ENCODE assay signal across 10 cellular contexts in genomic region chr7:134368851-134369533, GRCh38. TPM values are rescaled to one million over a fixed set of nuclear protein-coding genes. Genes with fewer than 3 reads are reported as not detected.
A peak's percentile ranks its signal among the peaks of the same experiment; 100 is the strongest.
DNase-seq lines count a peak whose midpoint lies in the region; ATAC-seq and TF ChIP-seq lines count a peak whose summit lies in the region.
"Had no signal": no experiment of that assay in that cellular context is flagged by ENCODE, and none has a peak within 500 bp of the region (broad histone marks: within the 10 kb centered on the region; RNA-seq: fewer than 3 reads in every experiment).

No MANE protein-coding gene starts in this region.

- H3K36me3 Mint-ChIP-seq in stimulated activated naive B cell treated with anti-CD40 and anti-IgM and Interleukin-4, amounts not matched to agents 10 μg/mL and 1 μg/mL and 100 μg/mL, for 72 hours: no peaks in the 10 kb centered on the region

- no peak overlapping the region for H3K4ac ChIP-seq in neuronal stem cell (ENCODE audit: low read length)

- H3K4me3 ChIP-seq in esophagus squamous epithelium: no peak overlapping the region
- H3K4me3 ChIP-seq in osteoblast (ENCODE audit: insufficient read depth, low read length): no peak overlapping the region
- no peak overlapping the region for H3K4me3 ChIP-seq in neuronal stem cell (ENCODE audit: low read length in 2 of 2)

- H3K9me3 Mint-ChIP-seq in stimulated activated naive B cell treated with anti-CD40 and anti-IgM and Interleukin-4, amounts not matched to agents 10 μg/mL and 1 μg/mL and 100 μg/mL, for 72 hours: no peaks in the 10 kb centered on the region
- H3K9me3 Mint-ChIP-seq: neural crest cell had no signal

- no peaks in the 10 kb centered on the region for H3K9me3 ChIP-seq in esophagus squamous epithelium
- H3K9me3 ChIP-seq in osteoblast (ENCODE audit: low read depth, low read length): no peaks in the 10 kb centered on the region
- H3K9me3 ChIP-seq in neuronal stem cell (replicated peaks in 1 of 2; ENCODE audit: control insufficient read depth in 2 of 2, insufficient read depth in 1 of 2, low read depth in 1 of 2, low read length in 2 of 2): no peaks in the 10 kb centered on the region

- H4K91ac ChIP-seq in neuronal stem cell (ENCODE audit: low read depth, low read length, poor library complexity): no peak overlapping the region

- H3K79me1 ChIP-seq in neuronal stem cell (ENCODE audit: low read depth, low read length): no peaks in the 10 kb centered on the region

- no peaks in the 10 kb centered on the region for H3K27me3 ChIP-seq in esophagus squamous epithelium
- no peaks in the 10 kb centered on the region for H3K27me3 ChIP-seq in osteoblast (ENCODE audit: insufficient read depth, low read length)
- peaks cover 0 to 7% (median 0%) of the 10 kb centered on the region in 3 experiments for H3K27me3 ChIP-seq in neuronal stem cell (ENCODE audit: control insufficient read depth in 3 of 3, insufficient read depth in 3 of 3, low read depth in 1 of 3, low read length in 3 of 3)

- H3K18ac ChIP-seq in neuronal stem cell (ENCODE audit: low read length): no peak overlapping the region

- no peak overlapping the region for H3K23ac ChIP-seq in neuronal stem cell (ENCODE audit: low read depth, low read length, poor library complexity)

- no peak for TF ChIP-seq CTCF in esophagus squamous epithelium (IDR thresholded peaks at IDR 0.05)
- TF ChIP-seq CTCF in osteoblast (IDR thresholded peaks at IDR 0.05; ENCODE audit: extremely low read depth, low read depth, low read length): no peak

- 17 to 18% methylated on average over 2 of the region's 2 CpGs for WGBS in esophagus squamous epithelium, 2 donors
- WGBS in neuronal stem cell (ENCODE audit: extremely low coverage in 2 of 2, insufficient read length in 2 of 2, insufficient replicate concordance in 1 of 2), 2 donors: no CpG with 5 or more reads among the region's 2 CpGs

- intact Hi-C loops in esophagus squamous epithelium (cut with DNase I): no loop called here

- no peak overlapping the region for H2BK120ac ChIP-seq in neuronal stem cell (ENCODE audit: low read depth, low read length)

- H3K4me1 ChIP-seq in esophagus squamous epithelium (peaks cover 10 to 85% (median 34%) of the 10 kb centered on the region in 3 donors), osteoblast (ENCODE audit: insufficient read depth, low read length) (peaks cover 44% of the 10 kb centered on the region), neuronal stem cell (ENCODE audit: control insufficient read depth in 2 of 2, insufficient read depth in 1 of 2, low read depth in 1 of 2, low read length in 2 of 2) (peaks cover 0 to 5% of the 10 kb centered on the region in 2 donors)

- TF ChIP-seq POLR2A in esophagus squamous epithelium (IDR thresholded peaks at IDR 0.05): no peak

- ATAC-seq in stimulated activated naive B cell treated with anti-CD40 and anti-IgM and Interleukin-4, amounts not matched to agents 10 μg/mL and 1 μg/mL and 100 μg/mL, for 72 hours (replicated peaks): no peak

- H2AK5ac ChIP-seq in neuronal stem cell (ENCODE audit: low read depth, low read length): no peak overlapping the region

- H2BK12ac ChIP-seq in neuronal stem cell (ENCODE audit: low read length): no peak overlapping the region

- H3K36me3 ChIP-seq in esophagus squamous epithelium (no peaks in the 10 kb centered on the region), osteoblast (ENCODE audit: insufficient read depth, low read length) (no peaks in the 10 kb centered on the region), neuronal stem cell (replicated peaks in 1 of 2; ENCODE audit: control insufficient read depth in 2 of 2, insufficient read depth in 2 of 2, low read length in 2 of 2) (no peaks in the 10 kb centered on the region)

- no peak overlapping the region for H3K4me3 Mint-ChIP-seq in stimulated activated naive B cell treated with anti-CD40 and anti-IgM and Interleukin-4, amounts not matched to agents 10 μg/mL and 1 μg/mL and 100 μg/mL, for 72 hours
- H3K4me3 Mint-ChIP-seq: neural crest cell had no signal

- no peak overlapping the region for H2BK5ac ChIP-seq in neuronal stem cell (ENCODE audit: low read length)

- DNase-seq in EH (ENCODE audit: low read depth): peak; percentile 53
- peak; percentile 0 for DNase-seq in NCI-H774 (lab: John Stamatoyannopoulos, UW)
- DNase-seq in esophagus squamous epithelium (lab: John Stamatoyannopoulos, UW): no peak
- DNase-seq in osteoblast (ENCODE audit: insufficient read length, low spot score, missing footprints): no peak
- no peak for DNase-seq in activated T-cell treated with anti-CD3 and anti-CD28 coated beads, Interleukin-2, amount 50 U/mL, for 48 hours
- no peak for DNase-seq in stimulated activated naive B cell treated with anti-CD40 and anti-IgM and Interleukin-4, amounts not matched to agents 10 μg/mL and 1 μg/mL and 100 μg/mL, for 72 hours
- DNase-seq in neuronal stem cell (ENCODE audit: low spot score): no peak
- DNase-seq in NCI-H748 treated with DMSO at 0.1 percent for 48 hours (lab: John Stamatoyannopoulos, UW): no peak
- DNase-seq: NCI-H187 had no signal

- H2BK15ac ChIP-seq in neuronal stem cell (ENCODE audit: low read length): no peak overlapping the region

- H3K79me2 ChIP-seq in osteoblast (ENCODE audit: insufficient read depth, low read length): no peaks in the 10 kb centered on the region

- H4K8ac ChIP-seq in neuronal stem cell (ENCODE audit: low read depth, low read length): no peak overlapping the region

- H3K4me2 ChIP-seq in osteoblast (ENCODE audit: insufficient read depth, low read length) (peak overlapping the region; percentile 45), neuronal stem cell (ENCODE audit: insufficient read depth, low read length, poor library complexity, severe bottlenecking) (no peak overlapping the region)

- H2AFZ ChIP-seq in osteoblast (ENCODE audit: low read length) (peak overlapping the region; percentile 4), neuronal stem cell (ENCODE audit: low read length) (no peak overlapping the region)

- H3K14ac ChIP-seq in neuronal stem cell (ENCODE audit: low read length): no peak overlapping the region

- no peak overlapping the region for H3K9ac ChIP-seq in neuronal stem cell (ENCODE audit: low read depth, low read length, poor library complexity)

- H3K27ac Mint-ChIP-seq in stimulated activated naive B cell treated with anti-CD40 and anti-IgM and Interleukin-4, amounts not matched to agents 10 μg/mL and 1 μg/mL and 100 μg/mL, for 72 hours: no peak overlapping the region

- no peaks in the 10 kb centered on the region for H3K4me1 Mint-ChIP-seq in stimulated activated naive B cell treated with anti-CD40 and anti-IgM and Interleukin-4, amounts not matched to agents 10 μg/mL and 1 μg/mL and 100 μg/mL, for 72 hours
- H3K4me1 Mint-ChIP-seq: neural crest cell had no signal

- no peaks in the 10 kb centered on the region for H4K20me1 ChIP-seq in osteoblast (ENCODE audit: insufficient read depth, low read length)

- H3K27me3 Mint-ChIP-seq in stimulated activated naive B cell treated with anti-CD40 and anti-IgM and Interleukin-4, amounts not matched to agents 10 μg/mL and 1 μg/mL and 100 μg/mL, for 72 hours: peaks cover 27 to 30% of the 10 kb centered on the region in 2 donors

- H3K27ac ChIP-seq in esophagus squamous epithelium: peak overlapping the region; percentile 42 to 84 (median 76)
- H3K27ac ChIP-seq in osteoblast (ENCODE audit: low read depth, low read length): peak overlapping the region; percentile 4
- H3K27ac ChIP-seq in neuronal stem cell (replicated peaks; ENCODE audit: low read length): no peak overlapping the region

RNA-seq across cellular contexts. Expression of gene SLC35B4, which starts 52.3 kb away (rescaled TPM):
- 1 to 10 TPM; 3.7 to 8.6 (median 7.0) TPM for total RNA-seq in esophagus squamous epithelium
- 14.8 and 18.3 TPM in 2 replicates for total RNA-seq in osteoblast
- 25.1 TPM for polyA plus RNA-seq in neuronal stem cell (2013, experiment 1 of 2)
- 25.6 TPM for polyA plus RNA-seq in neuronal stem cell (2013, experiment 2 of 2)

Comparison
In these comparisons a context has a peak if more than half of its experiments do, and no peak if none do; other contexts are left out.
1. DNase-seq: peak in EH (single experiment) and NCI-H774 (single experiment); none in esophagus squamous epithelium (single experiment), osteoblast (single experiment), activated T-cell treated with anti-CD3 and anti-CD28 coated beads, Interleukin-2, amount 50 U/mL, for 48 hours (0 of 2), stimulated activated naive B cell treated with anti-CD40 and anti-IgM and Interleukin-4, amounts not matched to agents 10 μg/mL and 1 μg/mL and 100 μg/mL, for 72 hours (single experiment), neuronal stem cell (single experiment) and NCI-H748 treated with DMSO at 0.1 percent for 48 hours (single experiment).